Comparison of ENCODE assay signal across 27 cellular contexts in the genomic region with DNA sequence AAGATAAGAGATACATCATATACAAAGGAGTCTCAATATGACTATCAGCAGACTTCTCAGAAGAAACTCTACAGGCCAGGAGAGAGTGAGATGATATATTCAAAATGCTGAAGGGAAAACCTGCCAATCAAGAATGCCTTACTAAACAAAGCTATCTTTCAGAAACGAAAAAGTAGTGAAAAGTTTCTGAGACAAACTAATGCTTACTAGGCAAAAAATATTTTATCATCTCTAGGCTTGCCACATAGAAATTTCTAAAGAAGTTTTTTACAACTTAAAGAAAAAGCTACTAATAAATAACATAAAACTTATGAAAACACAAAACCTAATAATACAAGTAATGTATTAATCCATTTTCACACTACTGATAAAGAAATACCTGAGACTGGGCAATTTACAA.
"Had no signal": no experiment of that assay in that cellular context is flagged by ENCODE, and none has a peak within 500 bp of the region (broad histone marks: within the 10 kb centered on the region; RNA-seq: fewer than 3 reads in every experiment).

No MANE protein-coding gene starts in this region.

- H3K36me3 ChIP-seq: esophagus squamous epithelium, gastrocnemius medialis, heart right ventricle, left lung, lower lobe of right lung had no signal

- H3K4me3 Mint-ChIP-seq: mesothelial cell of epicardium, naive B cell had no signal

- H3K27ac ChIP-seq: coronary artery, dorsolateral prefrontal cortex, epithelial cell of prostate, esophagus squamous epithelium, gastrocnemius medialis, heart right ventricle, left lung, lower lobe of right lung had no signal

- DNase-seq: dermis blood vessel endothelial cell; dorsolateral prefrontal cortex; effector CD4-positive, alpha-beta T cell; effector memory CD4-positive, alpha-beta T cell; erythroblast; esophagus squamous epithelium; foreskin fibroblast; foreskin melanocyte; gastrocnemius medialis; glutamatergic neuron; head of caudate nucleus; heart right ventricle; hippocampal formation; left cardiac atrium; left lung; left ventricle myocardium superior; lower lobe of right lung; mesenchymal stem cell; mucosa of descending colon; naive B cell had no signal

- H3K27me3 Mint-ChIP-seq: naive B cell had no signal

- FAIRE-seq: colon, islet of Langerhans, keratinocyte had no signal

- ATAC-seq: esophagus mucosa, gastrocnemius medialis, heart right ventricle, left cardiac atrium, left lung, left ventricle myocardium superior, lower lobe of right lung, mucosa of descending colon had no signal

- H3K4me1 ChIP-seq: esophagus squamous epithelium, gastrocnemius medialis, heart right ventricle, left lung, lower lobe of right lung had no signal

- H3K27me3 ChIP-seq: esophagus squamous epithelium, gastrocnemius medialis, heart right ventricle, left lung had no signal

- H3K4me1 Mint-ChIP-seq: mesothelial cell of epicardium, naive B cell had no signal

- H3K27ac Mint-ChIP-seq: mesothelial cell of epicardium had no signal

- H3K4me3 ChIP-seq: coronary artery, dorsolateral prefrontal cortex, esophagus squamous epithelium, gastrocnemius medialis, heart right ventricle, left lung, lower lobe of right lung, mucosa of descending colon had no signal
